21 cellular contexts compared by ENCODE assay signal in genomic region chr3:171695476-171695875, GRCh38.
"Had no signal": no experiment of that assay in that cellular context is flagged by ENCODE, and none has a peak within 500 bp of the region (broad histone marks: within the 10 kb centered on the region; RNA-seq: fewer than 3 reads in every experiment).

No MANE protein-coding gene starts in this region.

- DNase-seq: activated CD4-positive, alpha-beta T cell treated with anti-CD3 and anti-CD28 coated beads, Interleukin-2, amount 10 ng/mL, durations not matched to agents 7 days and 5 days; activated CD4-positive, CD25-positive, alpha-beta regulatory T cell; activated CD8-positive, alpha-beta memory T cell treated with anti-CD3 and anti-CD28 coated beads, Interleukin-2, amount 50 U/mL, for 4 hours; activated CD8-positive, alpha-beta T cell treated with anti-CD3 and anti-CD28 coated beads, Interleukin-2, amount 10 ng/mL, durations not matched to agents 7 days and 5 days; activated T-cell treated with anti-CD3 and anti-CD28 coated beads, Interleukin-2, amount 50 U/mL, for 4 hours; adrenal gland; dermis blood vessel endothelial cell; effector memory CD4-positive, alpha-beta T cell; esophagus squamous epithelium; kidney; left lung; mammary epithelial cell; stimulated activated CD4-positive, alpha-beta T cell treated with anti-CD3 and anti-CD28 coated beads, Interleukin-4, amount 100 ng/mL, for 24 hours; stomach; T1000 had no signal

- ATAC-seq: activated CD8-positive, alpha-beta T cell treated with anti-CD3 and anti-CD28 coated beads, Interleukin-2, amount 10 ng/mL, durations not matched to agents 7 days and 5 days; activated T-cell treated with anti-CD3 and anti-CD28 coated beads, Interleukin-2, amount 50 U/mL, for 4 hours; left lung; stimulated activated effector memory CD8-positive, alpha-beta T cell treated with anti-CD3 and anti-CD28 coated beads, Interleukin-12 subunit alpha, Interleukin-12 subunit beta, amount 100 ng/mL, for 72 hours had no signal

- FAIRE-seq: bronchial epithelial cell, endothelial cell of umbilical vein, frontal cortex, kidney had no signal

- H3K27ac ChIP-seq: esophagus squamous epithelium, left lung, prostate gland, right atrium auricular region, stomach had no signal

- H3K36me3 ChIP-seq: prostate gland had no signal

- H3K27me3 ChIP-seq: adrenal gland, esophagus squamous epithelium, left lung, right atrium auricular region, stomach had no signal

- H3K9me3 ChIP-seq: adrenal gland, esophagus squamous epithelium, left lung, prostate gland, right atrium auricular region, stomach had no signal

- H3K4me1 ChIP-seq: left lung, prostate gland had no signal

- H3K4me3 ChIP-seq: adrenal gland, esophagus squamous epithelium, left lung, prostate gland, right atrium auricular region, stomach had no signal
